1 cellular context compared by ENCODE assay signal in genomic region chr9:37593877-37594448, GRCh38.
TF ChIP-seq lines count a peak whose summit lies in the region.

No MANE protein-coding gene starts in this region.

TF ChIP-seq in endothelial cell of umbilical vein, 7 proteins besides CTCF, POLR2A, EP300 and RAD21:
- TF ChIP-seq JUN (IDR thresholded peaks at IDR 0.05; ENCODE audit: borderline replicate concordance, insufficient read depth, insufficient read length, low read depth), result no peak
- no peak for TF ChIP-seq EZH2 (IDR thresholded peaks at IDR 0.05; ENCODE audit: borderline replicate concordance, low read depth, low read length, severe bottlenecking)
- TF ChIP-seq GATA2 (IDR thresholded peaks at IDR 0.05; ENCODE audit: insufficient read depth, insufficient read length, low read depth, low read length), result no peak
- no peak for TF ChIP-seq MAX (IDR thresholded peaks at IDR 0.05; ENCODE audit: insufficient read depth, insufficient read length)
- TF ChIP-seq POLR2AphosphoS5 (IDR thresholded peaks at IDR 0.05; ENCODE audit: insufficient read depth, low read depth, low read length), result no peak
- TF ChIP-seq FOS (IDR thresholded peaks at IDR 0.05; ENCODE audit: borderline replicate concordance, insufficient read depth, low read length), result no peak
- no peak for TF ChIP-seq MYC (IDR thresholded peaks at IDR 0.05; ENCODE audit: low read depth, low read length)
